ENCODE assay signal across 8 cellular contexts in genomic region chr5:150000261-150000989, GRCh38. TPM values are rescaled to one million over a fixed set of nuclear protein-coding genes. Genes with fewer than 3 reads are reported as not detected.
DNase-seq lines count a peak whose midpoint lies in the region; ATAC-seq and TF ChIP-seq lines count a peak whose summit lies in the region.

HMGXB3 (plus strand) TSS chr5:150000739; CDS start chr5:150004853, 4,114 bp downstream.
TIGD6 (minus strand) TSS chr5:150000654; CDS start chr5:149996348, 4,306 bp downstream.

- H3K27ac Mint-ChIP-seq in CD4-positive, CD25-positive, alpha-beta regulatory T cell: peak within 1 kb of the TSS; percentile 90 to 96 (median 94)

- H3K36me3 Mint-ChIP-seq in CD4-positive, CD25-positive, alpha-beta regulatory T cell: peaks cover 20% of the 10 kb centered on the region

- 1 to 2% methylated on average over 24 to 45 of the region's 72 CpGs for WGBS in lower leg skin, 2 donors

- H3K27me3 Mint-ChIP-seq in CD4-positive, CD25-positive, alpha-beta regulatory T cell: peaks cover 4% of the 10 kb centered on the region

- TF ChIP-seq CTCF in lower leg skin (IDR thresholded peaks at IDR 0.05): no peak

- TF ChIP-seq POLR2A in lower leg skin (IDR thresholded peaks at IDR 0.05): no peak

- peaks cover 29% of the 10 kb centered on the region for H3K4me1 ChIP-seq in CD4-positive, CD25-positive, alpha-beta regulatory T cell (ENCODE audit: control insufficient read depth, insufficient read depth, low read length, poor library complexity, severe bottlenecking)

- H3K9me3 ChIP-seq in CD4-positive, CD25-positive, alpha-beta regulatory T cell (ENCODE audit: control insufficient read depth in 2 of 2, low read length in 2 of 2): no peaks in the 10 kb centered on the region

- intact Hi-C loops in lower leg skin (cut with DNase I; ENCODE audit: low total_unique reads): no loop called here

- peak within 1 kb of the TSS; percentile 89 to 96 (median 96) for H3K4me3 Mint-ChIP-seq in CD4-positive, CD25-positive, alpha-beta regulatory T cell

- H3K27ac ChIP-seq in CD4-positive, CD25-positive, alpha-beta regulatory T cell (ENCODE audit: insufficient read depth, low read length, poor library complexity, severe bottlenecking): peak within 1 kb of the TSS; percentile 85

- ATAC-seq in CD4-positive, CD25-positive, alpha-beta regulatory T cell (ENCODE audit: low read depth in 2 of 2): peak; percentile 74 to 77
- ATAC-seq in GM19397 (IDR thresholded peaks at IDR 0.05; ENCODE audit: unreplicated experiment) (peak; percentile 92), HG03565 (IDR thresholded peaks at IDR 0.05; ENCODE audit: unreplicated experiment) (peak; percentile 86)

- DNase-seq in CD4-positive, CD25-positive, alpha-beta regulatory T cell: peak; percentile 80 to 94 (median 80)
- DNase-seq in NCI-H748 treated with DMSO at 0.1 percent for 48 hours (lab: John Stamatoyannopoulos, UW) (peak; percentile 79), dermis microvascular lymphatic vessel endothelial cell (ENCODE audit: low read depth in 2 of 2) (peak; percentile 85 to 93), lower leg skin (ENCODE audit: low spot score in 2 of 2) (peak; percentile 91 to 99)
- DNase-seq in activated CD4-positive, alpha-beta T cell treated with anti-CD3 and anti-CD28 coated beads, Interleukin-2, amount 50 U/mL, for 48 hours: peak; percentile 88 to 91
- DNase-seq in stimulated activated CD4-positive, alpha-beta T cell treated with anti-CD3 and anti-CD28 coated beads, Interleukin-4, amount 100 ng/mL, for 4 hours: peak; percentile 79 to 86

- H3K36me3 ChIP-seq in CD4-positive, CD25-positive, alpha-beta regulatory T cell (ENCODE audit: control insufficient read depth, insufficient read depth, low read length): peaks cover 10% of the 10 kb centered on the region

- H3K4me1 Mint-ChIP-seq in CD4-positive, CD25-positive, alpha-beta regulatory T cell: peaks cover 21 to 48% (median 40%) of the 10 kb centered on the region in 4 donors

- H3K27me3 ChIP-seq in CD4-positive, CD25-positive, alpha-beta regulatory T cell (ENCODE audit: control insufficient read depth, insufficient read depth, low read length): no peaks in the 10 kb centered on the region

- H3K9me3 Mint-ChIP-seq in CD4-positive, CD25-positive, alpha-beta regulatory T cell: no peaks in the 10 kb centered on the region

- peak within 1 kb of the TSS; percentile 97 for H3K4me3 ChIP-seq in CD4-positive, CD25-positive, alpha-beta regulatory T cell (ENCODE audit: low read depth, low read length)
- H3K4me3 ChIP-seq in lower leg skin (ENCODE audit: low read depth, poor library complexity, severe bottlenecking): peak within 1 kb of the TSS; percentile 87

RNA-seq across cellular contexts. Expression of gene HMGXB3, which starts in this region (rescaled TPM):
- total RNA-seq in CD4-positive, CD25-positive, alpha-beta regulatory T cell: 51.5 TPM
- 10 to 100 TPM; 11.0 to 13.1 (median 12.5) TPM for polyA plus RNA-seq in CD4-positive, CD25-positive, alpha-beta regulatory T cell
- total RNA-seq in dermis microvascular lymphatic vessel endothelial cell: 18.2 and 31.9 TPM in 2 replicates
- 10 to 100 TPM; 24.6 to 32.0 (median 26.1) TPM for total RNA-seq in lower leg skin

RNA-seq across cellular contexts. Expression of gene TIGD6, which starts in this region (rescaled TPM):
- total RNA-seq in CD4-positive, CD25-positive, alpha-beta regulatory T cell: 2.8 TPM
- 1 to 10 TPM; 2.4 to 3.5 (median 3.0) TPM for polyA plus RNA-seq in CD4-positive, CD25-positive, alpha-beta regulatory T cell
- total RNA-seq in dermis microvascular lymphatic vessel endothelial cell (3.6 and 5.3 TPM in 2 replicates), lower leg skin (1 to 10 TPM; 3.8 to 8.3 (median 6.0) TPM)

Comparison
In these comparisons a context has a peak if more than half of its experiments do, and no peak if none do; other contexts are left out.
1. Peak in every context shown above with its lines: DNase-seq, ATAC-seq, H3K4me3 ChIP-seq and H3K27ac ChIP-seq.